Comparison of ENCODE assay signal across 14 cellular contexts in the genomic region with DNA sequence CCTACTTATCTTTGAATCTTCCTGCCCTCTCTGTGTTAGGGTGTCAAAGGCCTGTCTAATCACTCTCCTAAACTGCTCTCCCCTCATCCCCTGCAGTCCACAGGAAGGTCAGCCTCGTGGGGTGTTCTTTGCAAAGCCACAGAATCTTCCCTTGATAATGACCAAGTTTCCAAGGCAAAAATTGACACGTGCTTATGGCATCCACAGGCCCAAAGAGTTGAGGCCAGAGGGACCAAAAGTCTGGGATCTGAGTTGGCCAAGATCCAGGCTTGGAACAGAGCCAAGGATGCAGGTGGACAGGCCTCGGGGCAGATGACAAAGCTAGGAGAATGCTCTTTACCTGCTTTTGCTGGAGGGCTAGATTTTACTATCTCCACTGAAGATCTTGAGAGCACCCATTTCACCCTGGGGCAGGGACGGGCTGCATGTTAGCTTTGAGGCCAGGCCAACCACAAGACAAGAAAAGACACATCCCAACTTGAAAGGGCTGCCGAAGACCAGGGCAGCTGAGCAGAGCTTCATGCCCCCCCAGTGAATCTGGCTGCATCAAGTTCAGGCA. TPM values are rescaled to one million over a fixed set of nuclear protein-coding genes. Genes with fewer than 3 reads are reported as not detected.
DNase-seq lines count a peak whose midpoint lies in the region; ATAC-seq lines count a peak whose summit lies in the region.
"Had no signal": no experiment of that assay in that cellular context is flagged by ENCODE, and none has a peak within 500 bp of the region (broad histone marks: within the 10 kb centered on the region; RNA-seq: fewer than 3 reads in every experiment).

No MANE protein-coding gene starts in this region.

- H3K4me3 ChIP-seq in HAP-1: no peak overlapping the region

- H3K27me3 ChIP-seq in HAP-1 (ENCODE audit: low read depth): no peaks in the 10 kb centered on the region

- H3K36me3 ChIP-seq in HAP-1 (replicated peaks): no peaks in the 10 kb centered on the region

- peaks cover 31% of the 10 kb centered on the region for H3K4me1 ChIP-seq in HAP-1

- peak; percentile 56 for DNase-seq in NCI-H748 (lab: John Stamatoyannopoulos, UW; ENCODE audit: unreplicated experiment)
- DNase-seq in NCI-H748 treated with DMSO at 0.1 percent for 48 hours (lab: John Stamatoyannopoulos, UW): no peak
- DNase-seq in HAP-1 (ENCODE audit: low spot score in 2 of 2): peak; percentile 12 to 55
- peak; percentile 80 for DNase-seq in SW480 (ENCODE audit: low spot score)
- DNase-seq in islet precursor cell: peak; percentile 98
- no peak for DNase-seq in SK-N-DZ (ENCODE audit: low spot score)
- DNase-seq: amniotic stem cell; dermis blood vessel endothelial cell; NCI-H1436; OCI-M1; stimulated activated CD4-positive, alpha-beta T cell treated with anti-CD3 and anti-CD28 coated beads, Interleukin-2, amount 100 ng/mL, for 24 hours had no signal

- no peaks in the 10 kb centered on the region for H3K9me3 ChIP-seq in HAP-1

- ATAC-seq in HG03175 (IDR thresholded peaks at IDR 0.05; ENCODE audit: unreplicated experiment) (no peak), GM21447 (IDR thresholded peaks at IDR 0.05; ENCODE audit: unreplicated experiment) (no peak)
- ATAC-seq: stimulated activated memory B cell treated with anti-CD40 and anti-IgM and Interleukin-4, amounts not matched to agents 10 μg/mL and 1 μg/mL and 100 μg/mL, for 72 hours had no signal

- in situ Hi-C loops in HAP-1 (cut with MboI; ENCODE audit: low sequenced_read_pairs): loop anchor here (25.0 kb wide), 1 partner anchor 687 kb away; a partner anchor contains a TSS

RNA-seq across cellular contexts. Expression of a gene that starts 20.5 kb away (rescaled TPM):
- polyA plus RNA-seq in SK-N-DZ (2014; cell fraction: cytosol; rRNA removed): 0.03 and 0.09 TPM in 2 replicates
- not detected in 2 replicates for polyA plus RNA-seq in SK-N-DZ (2014; cell fraction: nucleus; rRNA removed)

Comparison
In these comparisons a context has a peak if more than half of its experiments do, and no peak if none do; other contexts are left out.
1. DNase-seq: peak in NCI-H748 (single experiment), HAP-1 (2 of 2), SW480 (single experiment) and islet precursor cell (single experiment); none in NCI-H748 treated with DMSO at 0.1 percent for 48 hours (single experiment) and SK-N-DZ (single experiment).